ENCODE assay signal across 8 cellular contexts in the genomic region with DNA sequence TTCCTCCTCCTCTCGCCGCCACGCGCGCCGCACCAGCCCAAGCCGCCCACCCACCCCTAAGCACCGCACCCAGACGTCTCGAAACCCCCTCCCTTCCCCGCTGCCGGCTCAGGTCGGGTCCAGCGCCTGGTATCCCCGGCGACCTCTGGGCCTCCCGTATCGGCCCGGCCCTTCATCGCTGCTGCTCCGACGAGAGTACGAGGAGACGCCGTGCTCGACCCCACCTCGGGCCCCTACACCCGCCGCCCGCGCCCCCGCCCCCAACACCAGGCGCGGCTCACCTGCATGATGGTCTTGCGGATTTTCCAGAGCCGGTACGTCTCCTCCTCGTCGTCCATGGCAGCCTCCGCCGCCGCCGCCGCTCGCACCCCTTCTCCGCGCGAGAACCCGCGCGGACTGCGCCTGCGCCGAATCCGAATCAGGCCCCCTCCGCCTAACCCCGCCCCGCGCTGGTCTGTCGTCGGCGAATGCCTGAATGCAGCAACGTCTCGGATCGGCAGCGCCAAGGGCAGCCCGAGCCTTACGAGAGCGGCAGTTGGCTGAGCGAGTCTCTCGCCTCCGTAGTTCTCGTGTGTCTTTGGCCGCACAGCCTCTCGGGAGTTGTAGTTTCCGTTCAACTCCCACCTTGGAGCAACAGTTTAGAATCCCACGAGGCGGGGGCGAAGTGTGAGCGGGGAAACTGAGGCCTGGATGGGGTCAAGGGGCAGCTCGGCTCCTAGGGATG. TPM values are rescaled to one million over a fixed set of nuclear protein-coding genes. Genes with fewer than 3 reads are reported as not detected.
DNase-seq lines count a peak whose midpoint lies in the region; TF ChIP-seq lines count a peak whose summit lies in the region.

A gene (minus strand): TSS at position 398 of the 724 bp plus-strand sequence. CDS start 60 bp downstream, at position 338.

- no peak within 1 kb of the TSS for H3K4ac ChIP-seq in H9 (ENCODE audit: low read depth, low read length)

- no peak within 1 kb of the TSS for H2BK12ac ChIP-seq in H9 (ENCODE audit: insufficient read length, low read depth, low read length)

- no CpG with 5 or more reads among the region's 81 CpGs for WGBS in H9 (ENCODE audit: extremely low coverage, insufficient read length, low lambda C conversion rate)

- H3K27me3 Mint-ChIP-seq in H9 (ENCODE audit: low read depth) (no peaks in the 10 kb centered on the region), neural progenitor cell (ENCODE audit: insufficient read depth, low read depth) (peaks cover 8% of the 10 kb centered on the region)

- H3T11ph ChIP-seq in H9 (ENCODE audit: low read length): no peak within 1 kb of the TSS

- H4K8ac ChIP-seq in H9 (replicated peaks; ENCODE audit: insufficient read length, low read depth, low read length): no peak within 1 kb of the TSS

- H3K4me3 Mint-ChIP-seq in H9 (peak within 1 kb of the TSS; percentile 91 to 92), neural progenitor cell (peak within 1 kb of the TSS; percentile 95)

- no peak within 1 kb of the TSS for H4K91ac ChIP-seq in H9 (ENCODE audit: insufficient read length, low read depth, low read length)

- H3K36me3 ChIP-seq in MM.1S (replicated peaks; ENCODE audit: insufficient read depth, low read length) (no peaks in the 10 kb centered on the region), SJCRH30 (peaks cover 23% of the 10 kb centered on the region), neural progenitor cell (no peaks in the 10 kb centered on the region)

- H3K4me1 ChIP-seq in H9 (ENCODE audit: insufficient read depth, low read length): no peaks in the 10 kb centered on the region; the same call in 1 of the 2 replicates
- H3K4me1 ChIP-seq in MM.1S (ENCODE audit: low read length): peaks cover 13% of the 10 kb centered on the region
- H3K4me1 ChIP-seq in SJCRH30: no peaks in the 10 kb centered on the region
- peaks cover 4% of the 10 kb centered on the region for H3K4me1 ChIP-seq in neural progenitor cell

- H3K23ac ChIP-seq in H9 (ENCODE audit: insufficient read length, low read depth, low read length): no peak within 1 kb of the TSS

- H3K4me2 ChIP-seq in H9 (ENCODE audit: insufficient read depth, insufficient read length, low read length) (peak within 1 kb of the TSS; percentile 69), MM.1S (ENCODE audit: low read depth, low read length) (peak within 1 kb of the TSS; percentile 63), neural progenitor cell (peak within 1 kb of the TSS; percentile 94)

- no peaks in the 10 kb centered on the region for H3K9me3 ChIP-seq in H9 (ENCODE audit: control insufficient read depth, low read depth, low read length)
- no peaks in the 10 kb centered on the region for H3K9me3 ChIP-seq in MM.1S (replicated peaks; ENCODE audit: insufficient read depth, low read length)
- no peaks in the 10 kb centered on the region for H3K9me3 ChIP-seq in SJCRH30 (replicated peaks)
- H3K9me3 ChIP-seq in neural progenitor cell (ENCODE audit: low read depth): no peaks in the 10 kb centered on the region

- peak within 1 kb of the TSS; percentile 50; the same call in 1 of the 2 replicates for H3K14ac ChIP-seq in H9 (ENCODE audit: insufficient read depth, low read length)

- H3K27ac Mint-ChIP-seq in H9: peak within 1 kb of the TSS; percentile 61 to 87 (median 70); a peak in 5 of 7 replicates
- H3K27ac Mint-ChIP-seq in neural progenitor cell: peak within 1 kb of the TSS; percentile 94

- H2AK5ac ChIP-seq in H9 (ENCODE audit: insufficient read length, low read length): no peak within 1 kb of the TSS

- H3K4me3 ChIP-seq in MM.1S (ENCODE audit: low read length) (peak within 1 kb of the TSS; percentile 81), SJCRH30 (peak within 1 kb of the TSS; percentile 74), foreskin fibroblast (ENCODE audit: low read depth in 1 of 2, low read length in 2 of 2) (peak within 1 kb of the TSS; percentile 87 to 89), neural progenitor cell (peak within 1 kb of the TSS; percentile 79)

- H3K79me1 ChIP-seq in H9 (ENCODE audit: insufficient read depth, low read depth, low read length, poor library complexity, severe bottlenecking): peaks cover 11% of the 10 kb centered on the region

- no peak within 1 kb of the TSS for H2BK15ac ChIP-seq in H9 (ENCODE audit: low read depth, low read length)

- H2AFZ ChIP-seq in H9 (ENCODE audit: low read length) (no peak within 1 kb of the TSS), MM.1S (ENCODE audit: low read length) (peak within 1 kb of the TSS; percentile 61), neural progenitor cell (replicated peaks) (peak within 1 kb of the TSS; percentile 14)

- peaks cover 6 to 22% of the 10 kb centered on the region in 2 experiments for H3K4me1 Mint-ChIP-seq in H9
- H3K4me1 Mint-ChIP-seq in neural progenitor cell: peaks cover 20% of the 10 kb centered on the region

- H4K20me1 ChIP-seq in H9 (ENCODE audit: control insufficient read depth, insufficient read depth, insufficient read length): no peaks in the 10 kb centered on the region
- peaks cover 7% of the 10 kb centered on the region; the same call in 1 of the 2 replicates for H4K20me1 ChIP-seq in MM.1S (ENCODE audit: insufficient read depth, low read length)
- peaks cover 22% of the 10 kb centered on the region for H4K20me1 ChIP-seq in neural progenitor cell (ENCODE audit: low read depth)

- H3K27ac ChIP-seq in H9 (ENCODE audit: insufficient read length, low read depth, low read length) (no peak within 1 kb of the TSS), MM.1S (ENCODE audit: low read length) (no peak within 1 kb of the TSS), SJCRH30 (peak within 1 kb of the TSS; percentile 28; the same call in 1 of the 2 replicates), neural progenitor cell (no peak within 1 kb of the TSS)

- H3K9ac ChIP-seq in H9 (ENCODE audit: extremely low read depth, insufficient read length, low read length) (peak within 1 kb of the TSS; percentile 90), MM.1S (ENCODE audit: low read length) (peak within 1 kb of the TSS; percentile 79), neural progenitor cell (peak within 1 kb of the TSS; percentile 92)

- TF ChIP-seq CTCF in H9 (conservative IDR thresholded peaks at IDR 0.05) (no peak), MM.1S (IDR thresholded peaks at IDR 0.05; ENCODE audit: low read length) (no peak), foreskin fibroblast (IDR thresholded peaks at IDR 0.05; ENCODE audit: low read depth, low read length) (no peak), neural progenitor cell (IDR thresholded peaks at IDR 0.05) (no peak)

- no peak within 1 kb of the TSS for H4K5ac ChIP-seq in H9 (ENCODE audit: insufficient read length, low read depth, low read length)

- H3K27me3 ChIP-seq in H9 (ENCODE audit: insufficient read depth, low read length) (no peaks in the 10 kb centered on the region), MM.1S (replicated peaks; ENCODE audit: insufficient read depth, low read length) (no peaks in the 10 kb centered on the region), SJCRH30 (no peaks in the 10 kb centered on the region), neural progenitor cell (no peaks in the 10 kb centered on the region)

- H3K9me3 Mint-ChIP-seq in H9 (peaks cover 2 to 3% of the 10 kb centered on the region in 2 experiments; a peak in 2 of 5 replicates), neural progenitor cell (no peaks in the 10 kb centered on the region)

- H3K9me2 ChIP-seq in MM.1S (replicated peaks; ENCODE audit: insufficient read depth, low read length): no peaks in the 10 kb centered on the region

- DNase-seq in ELR (ENCODE audit: low read depth): peak; percentile 99
- peak; percentile 97 for DNase-seq in H9
- peak; percentile 100 for DNase-seq in MM.1S
- DNase-seq in SJCRH30: peak; percentile 96 to 97
- DNase-seq in activated gamma-delta T cell treated with anti-CD3 and anti-CD28 coated beads, Interleukin-2, amount 50 U/mL, for 16 hours (ENCODE audit: low read depth): peak; percentile 98
- peak; percentile 97 to 99 for DNase-seq in foreskin fibroblast
- DNase-seq in neural progenitor cell (ENCODE audit: low spot score): peak; percentile 99
- DNase-seq in stromal cell of bone marrow (ENCODE audit: low read depth): peak; percentile 96

- peak within 1 kb of the TSS; percentile 36 for H3K18ac ChIP-seq in H9 (ENCODE audit: insufficient read length, low read depth, low read length)

- no peak within 1 kb of the TSS for H2BK20ac ChIP-seq in H9 (ENCODE audit: low read depth, low read length, poor library complexity, severe bottlenecking)

- H2BK120ac ChIP-seq in H9 (ENCODE audit: low read depth, low read length, poor library complexity, severe bottlenecking): no peak within 1 kb of the TSS

- no peak within 1 kb of the TSS for H2BK5ac ChIP-seq in H9 (ENCODE audit: insufficient read length, low read length)

- H3K23me2 ChIP-seq in H9 (ENCODE audit: insufficient read length, low read depth, low read length, poor library complexity, severe bottlenecking): peaks cover 7% of the 10 kb centered on the region

- H3K79me2 ChIP-seq in H9 (ENCODE audit: insufficient read depth, low read length) (peaks cover 12% of the 10 kb centered on the region; the same call in 1 of the 2 replicates), MM.1S (ENCODE audit: low read length) (peaks cover 38% of the 10 kb centered on the region), neural progenitor cell (ENCODE audit: low read depth) (peaks cover 26% of the 10 kb centered on the region)

- 0 out of 2 replicates have a peak, but pooled peaks cover 7% of the 10 kb centered on the region for H3F3A ChIP-seq in MM.1S (ENCODE audit: insufficient read depth, low read length)
- H3F3A ChIP-seq in neural progenitor cell (ENCODE audit: low read depth): no peaks in the 10 kb centered on the region

- H3K36me3 Mint-ChIP-seq in H9 (ENCODE audit: insufficient read depth in 1 of 3, low read depth in 3 of 3): peaks cover 6 to 32% (median 28%) of the 10 kb centered on the region in 3 experiments; a peak in 6 of 7 replicates
- H3K36me3 Mint-ChIP-seq in neural progenitor cell: no peaks in the 10 kb centered on the region

- no peak within 1 kb of the TSS for H3K56ac ChIP-seq in H9 (ENCODE audit: insufficient read length, low read depth, low read length)

RNA-seq across cellular contexts. Expression of the gene that starts here (rescaled TPM):
- total RNA-seq in H9 (2021): 261 and 272 TPM in 2 replicates
- 176 and 183 TPM in 2 replicates for total RNA-seq in SJCRH30 (2014; rRNA removed; shearing (Covaris generic))
- total RNA-seq in neural progenitor cell (ENCODE audit: low replicate concordance): 98.8 and 197 TPM in 2 replicates
